In the genomic region with DNA sequence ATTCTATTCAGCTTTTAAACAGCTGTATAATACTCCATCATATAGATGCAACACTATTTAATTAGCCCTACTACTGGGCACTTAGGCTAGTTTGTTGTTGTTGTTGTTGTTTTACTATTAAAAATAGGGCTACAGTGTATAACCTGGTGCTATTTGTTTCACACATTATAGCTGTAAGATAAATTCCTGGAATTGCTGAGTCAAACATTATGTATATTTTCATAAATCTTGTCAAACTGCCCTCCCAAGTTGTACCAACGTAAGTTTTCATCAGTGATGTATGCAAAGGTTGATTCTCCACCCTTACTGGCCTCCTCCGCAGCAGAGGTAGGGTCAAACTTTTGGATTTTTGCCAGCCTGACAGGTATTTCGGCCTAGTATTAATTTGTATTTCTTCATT, we compare ENCODE assay signal across 30 cellular contexts. TPM values are rescaled to one million over a fixed set of nuclear protein-coding genes. Genes with fewer than 3 reads are reported as not detected.
DNase-seq lines count a peak whose midpoint lies in the region; ATAC-seq, FAIRE-seq and TF ChIP-seq lines count a peak whose summit lies in the region.
"Had no signal": no experiment of that assay in that cellular context is flagged by ENCODE, and none has a peak within 500 bp of the region (broad histone marks: within the 10 kb centered on the region; RNA-seq: fewer than 3 reads in every experiment).

No MANE protein-coding gene starts in this region.

- H3K4me1 ChIP-seq in HepG2 (ENCODE audit: insufficient read depth, low read length) (peaks cover 17% of the 10 kb centered on the region), right lobe of liver (peaks cover 0 to 17% (median 0%) of the 10 kb centered on the region in 4 donors), adipocyte (ENCODE audit: control insufficient read depth, insufficient read depth, low read length) (peaks cover 41% of the 10 kb centered on the region), endothelial cell of umbilical vein (ENCODE audit: control insufficient read depth, extremely low read depth, insufficient read depth, low read length) (peaks cover 18% of the 10 kb centered on the region)
- H3K4me1 ChIP-seq: BE2C had no signal

- no peak overlapping the region for H3K4me3 ChIP-seq in HepG2 (replicated peaks in 1 of 3; ENCODE audit: insufficient read depth in 1 of 3, low read depth in 2 of 3, low read length in 3 of 3)
- H3K4me3 ChIP-seq in right lobe of liver = no peak overlapping the region
- H3K4me3 ChIP-seq in adipocyte (ENCODE audit: low read length) = no peak overlapping the region
- H3K4me3 ChIP-seq in endothelial cell of umbilical vein (replicated peaks in 1 of 3; ENCODE audit: insufficient read depth in 1 of 3, low read depth in 1 of 3, low read length in 3 of 3) = no peak overlapping the region
- H3K4me3 ChIP-seq: BLaER1, GM12878 had no signal

- no peaks in the 10 kb centered on the region for H3K9me3 ChIP-seq in HepG2 (ENCODE audit: low read length)
- H3K9me3 ChIP-seq in right lobe of liver = no peaks in the 10 kb centered on the region
- no peaks in the 10 kb centered on the region for H3K9me3 ChIP-seq in adipocyte (ENCODE audit: control insufficient read depth, low read length)
- H3K9me3 ChIP-seq in endothelial cell of umbilical vein (replicated peaks; ENCODE audit: control insufficient read depth, insufficient read depth, low read length) = no peaks in the 10 kb centered on the region
- H3K9me3 ChIP-seq: BE2C had no signal

- H3K4me2 ChIP-seq in HepG2 (ENCODE audit: low read depth, low read length) (no peak overlapping the region), endothelial cell of umbilical vein (ENCODE audit: insufficient read depth, low read length) (no peak overlapping the region)
- H3K4me2 ChIP-seq: BLaER1 had no signal

- no peak for ATAC-seq in HepG2
- ATAC-seq in right lobe of liver = no peak
- no peak for ATAC-seq in GM21576 (IDR thresholded peaks at IDR 0.05; ENCODE audit: unreplicated experiment)
- ATAC-seq: GM12878 had no signal

- no peak overlapping the region for H2AFZ ChIP-seq in HepG2 (ENCODE audit: low read length)
- no peak overlapping the region for H2AFZ ChIP-seq in endothelial cell of umbilical vein (ENCODE audit: low read depth, low read length)

- H3K27me3 Mint-ChIP-seq in osteocyte (ENCODE audit: unreplicated experiment) = no peaks in the 10 kb centered on the region

- POLR2A ChIA-PET in HepG2 (lab: Yijun Ruan, JAX) = interaction anchor here (1.6 kb wide), 1 partner anchor 80 kb away, joined by 4 read pairs; a partner anchor contains a TSS
- POLR2A ChIA-PET in endothelial cell of umbilical vein (lab: Charles Lee) = no interaction called here

- 0 out of 2 replicates have a peak, but pooled peaks cover 3% of the 10 kb centered on the region for H4K20me1 ChIP-seq in HepG2 (ENCODE audit: insufficient read depth, low read length)
- H4K20me1 ChIP-seq in endothelial cell of umbilical vein (replicated peaks; ENCODE audit: control insufficient read depth, extremely low read depth, insufficient read depth, low read length) = no peaks in the 10 kb centered on the region

- H3K9me1 ChIP-seq in endothelial cell of umbilical vein (replicated peaks; ENCODE audit: control insufficient read depth, extremely low read depth, insufficient read depth, low read length) = no peaks in the 10 kb centered on the region

- H3K36me3 ChIP-seq in HepG2 (replicated peaks in 1 of 2; ENCODE audit: control insufficient read depth in 1 of 2, insufficient read depth in 2 of 2, low read length in 2 of 2) (no peaks in the 10 kb centered on the region; a peak in 1 of 5 replicates), right lobe of liver (no peaks in the 10 kb centered on the region), adipocyte (ENCODE audit: control insufficient read depth, insufficient read depth, low read length, severe bottlenecking) (no peaks in the 10 kb centered on the region), endothelial cell of umbilical vein (ENCODE audit: control insufficient read depth in 2 of 2, extremely low read depth in 1 of 2, insufficient read depth in 2 of 2, low read length in 2 of 2) (no peaks in the 10 kb centered on the region)
- H3K36me3 ChIP-seq: BE2C, BLaER1 had no signal

- dilution Hi-C loops in endothelial cell of umbilical vein (cut with MboI; ENCODE audit: extremely low pct_ligation_motif_present, low sequenced_read_pairs) = no loop called here

- TF ChIP-seq CTCF in HepG2 (CRISPR knock-in tag; IDR thresholded peaks at IDR 0.05) = no peak
- no peak for TF ChIP-seq CTCF in right lobe of liver (IDR thresholded peaks at IDR 0.05)
- no peak for TF ChIP-seq CTCF in endothelial cell of umbilical vein (IDR thresholded peaks at IDR 0.05; ENCODE audit: extremely low read depth in 1 of 2, insufficient read depth in 1 of 2, low read depth in 1 of 2, low read length in 2 of 2)
- no peak for TF ChIP-seq CTCF in osteocyte (IDR thresholded peaks at IDR 0.05)

- TF ChIP-seq POLR2A in HepG2 (IDR thresholded peaks at IDR 0.05; ENCODE audit: insufficient read depth in 1 of 2, low read depth in 2 of 2, low read length in 2 of 2) (no peak), right lobe of liver (IDR thresholded peaks at IDR 0.05) (no peak), endothelial cell of umbilical vein (IDR thresholded peaks at IDR 0.05; ENCODE audit: low read depth, low read length) (no peak)

- FAIRE-seq in HepG2 (lab: Jason Lieb, UNC) (no peak), endothelial cell of umbilical vein (lab: Jason Lieb, UNC) (peak; percentile 26)
- FAIRE-seq: GM12878, GM12892, GM18507 had no signal

- CTCF ChIA-PET in HepG2 (lab: Yijun Ruan, JAX; ENCODE audit: low intra/inter-chr PET ratio, low total read pairs) (interaction anchor here (2.6 to 4.7 kb wide), 3 partner anchors 115 to 320 kb away, joined by 11 to 65 read pairs (median 17); no protein-coding TSS in a partner anchor), endothelial cell of umbilical vein (lab: Charles Lee) (interaction anchor here (1.1 to 7.5 kb wide), 17 partner anchors 9 to 491 kb away, joined by 3 to 828 read pairs (median 11); a partner anchor contains a TSS)

- BruUV-seq in HepG2 (replicated peaks; lab: Mats Ljungman, UMichigan) (no TSS peak), endothelial cell of umbilical vein (replicated peaks; lab: Mats Ljungman, UMichigan) (no TSS peak)

- TF ChIP-seq EP300 in HepG2 (IDR thresholded peaks at IDR 0.05; ENCODE audit: low read depth in 2 of 2, low read length in 2 of 2) (no peak), HepG2 (CRISPR knock-in tag; IDR thresholded peaks at IDR 0.05; ENCODE audit: borderline replicate concordance) (no peak)

- peaks cover 6% of the 10 kb centered on the region for H3K36me3 Mint-ChIP-seq in osteocyte (ENCODE audit: unreplicated experiment)
- H3K36me3 Mint-ChIP-seq: CD4-positive, alpha-beta memory T cell; CD4-positive, CD25-positive, alpha-beta regulatory T cell; CD8-positive, alpha-beta memory T cell had no signal

- intact Hi-C loops in HepG2 (cut with micrococcal nuclease; ENCODE audit: unreplicated experiment) (loop anchor here (5.0 kb wide), 1 partner anchor 358 kb away; no protein-coding TSS in a partner anchor), right lobe of liver (cut with DNase I) (loop anchor here (5.0 to 10.0 kb wide), 4 partner anchors 111 to 321 kb away; no protein-coding TSS in a partner anchor), endothelial cell of umbilical vein (cut with micrococcal nuclease) (loop anchor here (5.0 kb wide), 1 partner anchor 188 kb away; no protein-coding TSS in a partner anchor)

- H3K27ac ChIP-seq in HepG2 (ENCODE audit: extremely low read length, insufficient read depth, low read length) (no peak overlapping the region), right lobe of liver (no peak overlapping the region), endothelial cell of umbilical vein (ENCODE audit: insufficient read depth, low read depth, low read length) (no peak overlapping the region)
- H3K27ac ChIP-seq: 22Rv1, BLaER1 had no signal

- H3K27ac Mint-ChIP-seq in osteocyte (ENCODE audit: unreplicated experiment) = no peak overlapping the region
- H3K27ac Mint-ChIP-seq: CD14-positive monocyte; CD4-positive, alpha-beta memory T cell; CD4-positive, CD25-positive, alpha-beta regulatory T cell; CD8-positive, alpha-beta memory T cell had no signal

- H3K9me3 Mint-ChIP-seq in osteocyte (ENCODE audit: unreplicated experiment) = no peaks in the 10 kb centered on the region
- H3K9me3 Mint-ChIP-seq: CD4-positive, alpha-beta memory T cell; CD4-positive, CD25-positive, alpha-beta regulatory T cell; CD8-positive, alpha-beta memory T cell had no signal

- no peak for TF ChIP-seq RAD21 in HepG2 (CRISPR knock-in tag; IDR thresholded peaks at IDR 0.05)

- 58% methylated on average over 3 of the region's 3 CpGs for WGBS in HepG2 (ENCODE audit: low lambda C conversion rate)
- WGBS in right lobe of liver (ENCODE audit: insufficient coverage, low coverage, low lambda C conversion rate, missing lambda C conversion rate) = 87% methylated on average over 3 of the region's 3 CpGs

- H3K4me3 Mint-ChIP-seq in osteocyte (ENCODE audit: unreplicated experiment) = no peak overlapping the region
- H3K4me3 Mint-ChIP-seq: CD14-positive monocyte; CD4-positive, alpha-beta memory T cell; CD4-positive, CD25-positive, alpha-beta regulatory T cell; CD8-positive, alpha-beta memory T cell had no signal

- H3K4me1 Mint-ChIP-seq in osteocyte (ENCODE audit: unreplicated experiment) = peaks cover 49% of the 10 kb centered on the region

- H3K9ac ChIP-seq in HepG2 (ENCODE audit: insufficient read depth, low read depth, low read length) (no peak overlapping the region), adipocyte (ENCODE audit: low read length) (peak overlapping the region; percentile 76), endothelial cell of umbilical vein (replicated peaks; ENCODE audit: extremely low read depth, insufficient read depth, low read length) (no peak overlapping the region)
- H3K9ac ChIP-seq: BLaER1 had no signal

- H3K27me3 ChIP-seq in HepG2 (ENCODE audit: control insufficient read depth in 1 of 2, insufficient read depth in 2 of 2, low read length in 2 of 2) (peaks cover 2 to 4% of the 10 kb centered on the region in 2 experiments; a peak in 2 of 5 replicates), right lobe of liver (peaks cover 0 to 9% of the 10 kb centered on the region in 2 donors), adipocyte (replicated peaks; ENCODE audit: control insufficient read depth, insufficient read depth, low read length) (no peaks in the 10 kb centered on the region), endothelial cell of umbilical vein (ENCODE audit: control insufficient read depth in 2 of 2, insufficient read depth in 2 of 2, low read length in 2 of 2) (peaks cover 9 to 11% of the 10 kb centered on the region in 2 experiments)

- in situ Hi-C loops in HepG2 (cut with HindIII; ENCODE audit: extremely low pct_ligation_motif_present, low pct_unique_long_range_greater_than_20kb) = loop anchor here (5.0 kb wide), 4 partner anchors 113 to 318 kb away; no protein-coding TSS in a partner anchor

- H3K79me2 ChIP-seq in HepG2 (ENCODE audit: insufficient read depth, low read length) (no peaks in the 10 kb centered on the region), endothelial cell of umbilical vein (ENCODE audit: control insufficient read depth, insufficient read depth, low read length) (no peaks in the 10 kb centered on the region)

- no peak for DNase-seq in HepG2 (ENCODE audit: low spot score)
- DNase-seq in right lobe of liver = no peak
- no peak for DNase-seq in adipocyte (ENCODE audit: low read depth)
- DNase-seq in endothelial cell of umbilical vein (ENCODE audit: low read depth, low spot score) = no peak
- DNase-seq in osteocyte (ENCODE audit: extremely low spot score, unreplicated experiment) = peak; percentile 6
- DNase-seq in nucleus accumbens (lab: John Stamatoyannopoulos, UW) = no peak
- DNase-seq in cerebellar cortex (ENCODE audit: low spot score) = no peak
- DNase-seq: ACHN; BE2C; C1 segment of cervical spinal cord; CD4-positive, alpha-beta memory T cell; CD4-positive, CD25-positive, alpha-beta regulatory T cell; CD8-positive, alpha-beta memory T cell; COR-L47; DMS 273 treated with DMSO at 0.1 percent for 48 hours; DMS153; DMS53; DMS79; DND-41; EL; GDM1 had no signal

RNA-seq across cellular contexts. Expression of a gene that starts 3.8 kb away (rescaled TPM):
- total RNA-seq in HepG2 (2016; rRNA removed; fragmentation: Illumina TruSeq; extraction: Trizol) = 1.9 and 4.3 TPM in 2 replicates
- 0.35 and 0.71 TPM in 2 replicates for total RNA-seq in HepG2 (2016; cell fraction: cytosol; rRNA removed; fragmentation: Illumina TruSeq; extraction: Trizol; ENCODE audit: low read depth)
- 1.7 and 4.0 TPM in 2 replicates for total RNA-seq in HepG2 (2016; cell fraction: insoluble cytoplasmic fraction; rRNA removed; fragmentation: Illumina TruSeq; extraction: Trizol)
- total RNA-seq in HepG2 (2016; cell fraction: membrane; rRNA removed; fragmentation: Illumina TruSeq; extraction: Trizol) = 0.62 and 1.1 TPM in 2 replicates
- total RNA-seq in HepG2 (2016; cell fraction: nucleus; rRNA removed; fragmentation: Illumina TruSeq; extraction: Trizol) = 6.2 and 7.7 TPM in 2 replicates
- polyA plus RNA-seq in HepG2 (2011; rRNA removed) = 14.2 and 28.5 TPM in 2 replicates
- polyA plus RNA-seq in HepG2 (2011; cell fraction: cytosol; rRNA removed) = 7.4 and 14.6 TPM in 2 replicates
- 12.7 and 33.7 TPM in 2 replicates for polyA plus RNA-seq in HepG2 (2011; cell fraction: nucleus; rRNA removed)
- 2.5 and 9.7 TPM in 2 replicates for polyA plus RNA-seq in HepG2 (2012)
- 0.14 and 0.20 TPM in 2 replicates for polyA plus RNA-seq in HepG2 (2016; cell fraction: cytosol; fragmentation: Illumina TruSeq; extraction: Trizol; ENCODE audit: low read depth)
- polyA plus RNA-seq in HepG2 (2016; cell fraction: insoluble cytoplasmic fraction; fragmentation: Illumina TruSeq; extraction: Trizol; ENCODE audit: low read depth) = 0.99 and 1.7 TPM in 2 replicates
- 0.18 and 0.26 TPM in 2 replicates for polyA plus RNA-seq in HepG2 (2016; cell fraction: membrane; fragmentation: Illumina TruSeq; extraction: Trizol; ENCODE audit: low read depth)
- polyA plus RNA-seq in HepG2 (2016; cell fraction: nucleus; fragmentation: Illumina TruSeq; extraction: Trizol; ENCODE audit: insufficient read depth, low read depth) = 5.6 and 6.2 TPM in 2 replicates
- 0.12 and 60.1 TPM in 2 replicates for polyA minus RNA-seq in HepG2 (2011; rRNA and poly(A)+ RNA removed; ENCODE audit: low replicate concordance)
- polyA minus RNA-seq in HepG2 (2011; cell fraction: cytosol; rRNA and poly(A)+ RNA removed) = 11.0 and 22.8 TPM in 2 replicates
- polyA minus RNA-seq in HepG2 (2011; cell fraction: nucleus; rRNA and poly(A)+ RNA removed) = 10.2 and 29.6 TPM in 2 replicates
- total RNA-seq in right lobe of liver = under 1 TPM in 2 of 6 experiments, not detected in 4; 0.64 to 0.74 TPM
- not detected in 2 replicates for total RNA-seq in endothelial cell of umbilical vein
- 0.01 and 0.02 TPM in 2 replicates for polyA plus RNA-seq in endothelial cell of umbilical vein
- polyA plus RNA-seq in endothelial cell of umbilical vein (2011; cell fraction: cytosol; rRNA removed) = not detected in 2 replicates
- polyA plus RNA-seq in endothelial cell of umbilical vein (2011; cell fraction: nucleus; rRNA removed) = 0.01 TPM in 2 replicates
- polyA plus RNA-seq in endothelial cell of umbilical vein (2012) = 0.36 and 0.67 TPM in 2 replicates
- polyA minus RNA-seq in endothelial cell of umbilical vein = not detected in 2 replicates
- polyA minus RNA-seq in endothelial cell of umbilical vein (2011; cell fraction: cytosol; rRNA and poly(A)+ RNA removed) = not detected
- not detected in 2 replicates for polyA minus RNA-seq in endothelial cell of umbilical vein (2011; cell fraction: nucleus; rRNA and poly(A)+ RNA removed)
- total RNA-seq in osteocyte = 445 and 457 TPM in 2 replicates
- total RNA-seq: A673; CD8-positive, alpha-beta memory T cell; G401 had no signal
- polyA plus RNA-seq: CD14-positive monocyte; CD8-positive, alpha-beta memory T cell had no signal

Comparison
In these comparisons a context has a peak if more than half of its experiments do, and no peak if none do; other contexts are left out.
1. RNA of a gene that starts 3.8 kb away (total RNA-seq): 445 to 457 TPM in osteocyte; 0.35 to 7.7 TPM in HepG2, 0.64 to 0.74 TPM in right lobe of liver and not detected in endothelial cell of umbilical vein; every median in the first group is over 10 times any median in the second.